Comparison of ENCODE assay signal across 9 cellular contexts in genomic region chr5:177427919-177428573, GRCh38. TPM values are rescaled to one million over a fixed set of nuclear protein-coding genes. Genes with fewer than 3 reads are reported as not detected.
DNase-seq lines count a peak whose midpoint lies in the region; ATAC-seq and TF ChIP-seq lines count a peak whose summit lies in the region.
"Had no signal": no experiment of that assay in that cellular context is flagged by ENCODE, and none has a peak within 500 bp of the region (broad histone marks: within the 10 kb centered on the region; RNA-seq: fewer than 3 reads in every experiment).

No MANE protein-coding gene starts in this region.

- DNase-seq in ELF-1 (ENCODE audit: low read depth, low spot score) (peak; percentile 36), NOMO-1 treated with DMSO at 0.1 percent for 48 hours (lab: John Stamatoyannopoulos, UW; ENCODE audit: unreplicated experiment) (peak; percentile 58), chondrocyte (ENCODE audit: low spot score) (peak; percentile 90), osteocyte (ENCODE audit: extremely low spot score, unreplicated experiment) (no peak), NCI-H187 treated with DMSO at 0.1 percent for 48 hours (lab: John Stamatoyannopoulos, UW) (no peak), SK-N-DZ (ENCODE audit: low spot score) (no peak), NCI-H446 treated with DMSO at 0.1 percent for 48 hours (lab: John Stamatoyannopoulos, UW) (no peak)

- no peak for TF ChIP-seq CTCF in chondrocyte (IDR thresholded peaks at IDR 0.05)
- TF ChIP-seq CTCF in osteocyte (IDR thresholded peaks at IDR 0.05): no peak

- no peak for ATAC-seq in GM18873 (IDR thresholded peaks at IDR 0.05; ENCODE audit: low FRiP score, unreplicated experiment)

- H3K36me3 Mint-ChIP-seq in chondrocyte (ENCODE audit: low read depth) (peaks cover 3% of the 10 kb centered on the region), osteocyte (ENCODE audit: unreplicated experiment) (peaks cover 7% of the 10 kb centered on the region)

- no peaks in the 10 kb centered on the region for H3K9me3 Mint-ChIP-seq in chondrocyte (ENCODE audit: low read depth)
- H3K9me3 Mint-ChIP-seq in osteocyte (ENCODE audit: unreplicated experiment): no peaks in the 10 kb centered on the region

- H3K4me3 Mint-ChIP-seq in chondrocyte (ENCODE audit: unreplicated experiment) (peak overlapping the region; percentile 75), osteocyte (ENCODE audit: unreplicated experiment) (peak overlapping the region; percentile 76)

- H3K4me1 Mint-ChIP-seq in chondrocyte (ENCODE audit: low read depth) (peaks cover 21% of the 10 kb centered on the region), osteocyte (ENCODE audit: unreplicated experiment) (peaks cover 22% of the 10 kb centered on the region)

- no peak overlapping the region for H3K27ac Mint-ChIP-seq in chondrocyte (ENCODE audit: unreplicated experiment)
- no peak overlapping the region for H3K27ac Mint-ChIP-seq in osteocyte (ENCODE audit: unreplicated experiment)

- H3K27me3 Mint-ChIP-seq in chondrocyte (ENCODE audit: low read depth) (no peaks in the 10 kb centered on the region), osteocyte (ENCODE audit: unreplicated experiment) (no peaks in the 10 kb centered on the region)

RNA-seq across cellular contexts. Expression of gene GRK6, which starts 1.6 kb away (rescaled TPM):
- 19.9 to 26.3 TPM (median 23.8 TPM) in 3 replicates for total RNA-seq in chondrocyte
- total RNA-seq in osteocyte: 35.6 and 38.2 TPM in 2 replicates
- 61.5 and 64.0 TPM in 2 replicates for polyA plus RNA-seq in SK-N-DZ (2014; cell fraction: cytosol; rRNA removed)
- 51.1 and 64.7 TPM in 2 replicates for polyA plus RNA-seq in SK-N-DZ (2014; cell fraction: nucleus; rRNA removed)

RNA-seq across cellular contexts. Expression of gene PRR7, which starts 18.6 kb away (rescaled TPM):
- total RNA-seq in chondrocyte: 4.8 to 5.5 TPM (median 5.3 TPM) in 3 replicates
- 2.8 and 4.4 TPM in 2 replicates for total RNA-seq in osteocyte
- 26.1 and 35.3 TPM in 2 replicates for polyA plus RNA-seq in SK-N-DZ (2014; cell fraction: cytosol; rRNA removed)
- 32.0 and 39.8 TPM in 2 replicates for polyA plus RNA-seq in SK-N-DZ (2014; cell fraction: nucleus; rRNA removed)

RNA-seq across cellular contexts. Expression of gene F12, which starts 18.7 kb away (rescaled TPM):
- total RNA-seq in chondrocyte: 0.99 to 2.1 TPM (median 1.8 TPM) in 3 replicates
- 1.0 and 1.5 TPM in 2 replicates for total RNA-seq in osteocyte
- polyA plus RNA-seq in SK-N-DZ (2014; cell fraction: cytosol; rRNA removed): 28.3 and 33.5 TPM in 2 replicates
- 28.9 and 40.2 TPM in 2 replicates for polyA plus RNA-seq in SK-N-DZ (2014; cell fraction: nucleus; rRNA removed)

RNA-seq across cellular contexts. Expression of gene PFN3, which starts 27.6 kb away (rescaled TPM):
- not detected in 3 replicates for total RNA-seq in chondrocyte
- not detected in 2 replicates for total RNA-seq in osteocyte
- polyA plus RNA-seq in SK-N-DZ (2014; cell fraction: cytosol; rRNA removed): not detected in 2 replicates
- not detected in 2 replicates for polyA plus RNA-seq in SK-N-DZ (2014; cell fraction: nucleus; rRNA removed)
- total RNA-seq: epithelial cell of proximal tubule had no signal

RNA-seq across cellular contexts. Expression of gene SLC34A1, which starts 43.8 kb away (rescaled TPM):
- total RNA-seq in chondrocyte (not detected in 3 replicates), osteocyte (not detected in 2 replicates)
- not detected in 2 replicates for polyA plus RNA-seq in SK-N-DZ (2014; cell fraction: cytosol; rRNA removed)
- polyA plus RNA-seq in SK-N-DZ (2014; cell fraction: nucleus; rRNA removed): not detected in 2 replicates
- total RNA-seq: epithelial cell of proximal tubule had no signal

Comparison
In these comparisons a context has a peak if more than half of its experiments do, and no peak if none do; other contexts are left out.
1. DNase-seq: peak in ELF-1 (single experiment), NOMO-1 treated with DMSO at 0.1 percent for 48 hours (single experiment) and chondrocyte (single experiment); none in osteocyte (single experiment), NCI-H187 treated with DMSO at 0.1 percent for 48 hours (single experiment), SK-N-DZ (single experiment) and NCI-H446 treated with DMSO at 0.1 percent for 48 hours (single experiment).